In the genomic region with DNA sequence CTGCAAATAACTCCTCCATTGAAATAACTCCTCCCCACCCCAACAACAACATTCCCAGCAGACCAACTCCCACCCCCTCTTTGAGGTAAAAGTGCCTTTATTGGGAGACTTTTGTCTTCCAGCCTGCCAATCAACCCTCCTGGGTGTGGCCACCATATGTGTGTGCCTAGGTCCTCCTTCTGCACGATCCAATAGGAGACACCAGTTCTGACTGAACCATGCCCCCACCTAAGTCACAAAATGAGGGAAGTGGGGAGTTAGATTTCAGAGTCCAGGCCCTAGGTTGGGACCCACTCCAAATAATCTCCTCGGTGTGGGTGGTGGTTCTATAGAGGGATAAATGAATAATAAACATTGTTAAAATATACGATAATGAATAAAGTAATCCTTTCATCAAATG, we compare ENCODE assay signal across 14 cellular contexts. TPM values are rescaled to one million over a fixed set of nuclear protein-coding genes. Genes with fewer than 3 reads are reported as not detected.
DNase-seq lines count a peak whose midpoint lies in the region; ATAC-seq lines count a peak whose summit lies in the region.
"Had no signal": no experiment of that assay in that cellular context is flagged by ENCODE, and none has a peak within 500 bp of the region (broad histone marks: within the 10 kb centered on the region; RNA-seq: fewer than 3 reads in every experiment).

No MANE protein-coding gene starts in this region.

- no peak overlapping the region for H3K4me3 Mint-ChIP-seq in T-helper 2 cell treated with Interferon-gamma antibody and Interleukin-4, amounts not matched to agents 5 μg/mL and 100 μg/mL, for 36 hours
- peak overlapping the region in 1 of 8 donors; percentile 85 for H3K4me3 Mint-ChIP-seq in naive B cell

- peaks cover 38% of the 10 kb centered on the region for H3K36me3 Mint-ChIP-seq in T-helper 2 cell treated with Interferon-gamma antibody and Interleukin-4, amounts not matched to agents 5 μg/mL and 100 μg/mL, for 36 hours (ENCODE audit: low read depth)
- peaks cover 0 to 25% of the 10 kb centered on the region in 2 donors for H3K36me3 Mint-ChIP-seq in naive B cell

- no peaks in the 10 kb centered on the region for H3K27me3 Mint-ChIP-seq in T-helper 2 cell treated with Interferon-gamma antibody and Interleukin-4, amounts not matched to agents 5 μg/mL and 100 μg/mL, for 36 hours (ENCODE audit: low read depth)
- no peaks in the 10 kb centered on the region for H3K27me3 Mint-ChIP-seq in naive B cell
- H3K27me3 Mint-ChIP-seq: IgD-negative memory B cell had no signal

- no peaks in the 10 kb centered on the region for H3K9me3 Mint-ChIP-seq in T-helper 2 cell treated with Interferon-gamma antibody and Interleukin-4, amounts not matched to agents 5 μg/mL and 100 μg/mL, for 36 hours
- H3K9me3 Mint-ChIP-seq in naive B cell, result peaks cover 0 to 5% (median 0%) of the 10 kb centered on the region in 7 donors
- H3K9me3 Mint-ChIP-seq: IgD-negative memory B cell had no signal

- H3K27ac Mint-ChIP-seq in T-helper 2 cell treated with Interferon-gamma antibody and Interleukin-4, amounts not matched to agents 5 μg/mL and 100 μg/mL, for 36 hours, result peak overlapping the region; percentile 8
- peak overlapping the region in 5 of 6 donors; percentile 33 to 81 (median 56) for H3K27ac Mint-ChIP-seq in naive B cell

- DNase-seq in T-helper 2 cell treated with Interferon-gamma antibody and Interleukin-4, amounts not matched to agents 5 μg/mL and 100 μg/mL, for 36 hours (ENCODE audit: low spot score), result no peak
- DNase-seq in T-helper 2 cell, result no peak
- DNase-seq in SK-MEL-5 (ENCODE audit: low read depth, low spot score), result peak; percentile 46
- no peak for DNase-seq in naive B cell
- DNase-seq in D341Med (ENCODE audit: low spot score), result no peak
- no peak for DNase-seq in stimulated activated CD4-positive, alpha-beta T cell treated with anti-CD3 and anti-CD28 coated beads, Interleukin-2, amount 100 ng/mL, for 24 hours
- DNase-seq: ACHN, activated T-cell treated with anti-CD3 and anti-CD28 coated beads for 4 hours, COR-L47, GOT3, left cardiac atrium, NCI-H1436, NCI-H510A had no signal

- no peak for ATAC-seq in naive B cell (ENCODE audit: low read depth in 2 of 2)
- ATAC-seq: left cardiac atrium had no signal

- in situ Hi-C loops in SK-MEL-5 (cut with HindIII; ENCODE audit: low pct_unique_long_range_greater_than_20kb, low sequenced_read_pairs), result no loop called here

- H3K4me1 Mint-ChIP-seq in T-helper 2 cell treated with Interferon-gamma antibody and Interleukin-4, amounts not matched to agents 5 μg/mL and 100 μg/mL, for 36 hours (ENCODE audit: low read depth), result peaks cover 20% of the 10 kb centered on the region
- peaks cover 20 to 29% (median 26%) of the 10 kb centered on the region in 3 donors for H3K4me1 Mint-ChIP-seq in naive B cell

RNA-seq across cellular contexts. Expression of gene PLP2, which starts 3.0 kb away (rescaled TPM):
- total RNA-seq in SK-MEL-5 (2014; rRNA removed; shearing (Covaris generic)), result 8.1 and 9.1 TPM in 2 replicates
- 14.3 and 14.8 TPM in 2 replicates for polyA plus RNA-seq in SK-MEL-5 (2015; cell fraction: cytosol; rRNA removed)
- 0.60 and 1.9 TPM in 2 replicates for polyA plus RNA-seq in SK-MEL-5 (2015; cell fraction: nucleus; rRNA removed)
- 100 to 1,000 TPM; 110 to 208 (median 153) TPM for polyA plus RNA-seq in naive B cell (ENCODE audit: low read depth in 6 of 6)

RNA-seq across cellular contexts. Expression of gene PRICKLE3, which starts 11.4 kb away (rescaled TPM):
- total RNA-seq in SK-MEL-5 (2014; rRNA removed; shearing (Covaris generic)), result 21.1 and 24.8 TPM in 2 replicates
- 63.7 TPM in 2 replicates for polyA plus RNA-seq in SK-MEL-5 (2015; cell fraction: cytosol; rRNA removed)
- 91.5 and 98.1 TPM in 2 replicates for polyA plus RNA-seq in SK-MEL-5 (2015; cell fraction: nucleus; rRNA removed)
- polyA plus RNA-seq in naive B cell (ENCODE audit: low read depth in 6 of 6), result 1 to 10 TPM in 5 of 6 donors, not detected in 1; 3.6 to 8.6 (median 5.4) TPM

RNA-seq across cellular contexts. Expression of gene MAGIX, which starts 12.2 kb away (rescaled TPM):
- 1.4 and 2.6 TPM in 2 replicates for total RNA-seq in SK-MEL-5 (2014; rRNA removed; shearing (Covaris generic))
- polyA plus RNA-seq in SK-MEL-5 (2015; cell fraction: cytosol; rRNA removed), result 2.7 and 3.5 TPM in 2 replicates
- polyA plus RNA-seq in SK-MEL-5 (2015; cell fraction: nucleus; rRNA removed), result 1.3 and 2.1 TPM in 2 replicates
- polyA plus RNA-seq in naive B cell (ENCODE audit: low read depth in 6 of 6), result under 1 TPM in 5 of 6 donors, not detected in 1; 0.18 to 0.96 (median 0.35) TPM

RNA-seq across cellular contexts. Expression of gene SYP, which starts 25.3 kb away (rescaled TPM):
- 72.1 and 73.0 TPM in 2 replicates for total RNA-seq in SK-MEL-5 (2014; rRNA removed; shearing (Covaris generic))
- polyA plus RNA-seq in SK-MEL-5 (2015; cell fraction: cytosol; rRNA removed), result 66.0 and 67.0 TPM in 2 replicates
- 23.0 and 28.5 TPM in 2 replicates for polyA plus RNA-seq in SK-MEL-5 (2015; cell fraction: nucleus; rRNA removed)
- 1 to 10 TPM in 1 of 6 donors, under 1 TPM in 4, not detected in 1; 0.15 to 1.3 (median 0.47) TPM for polyA plus RNA-seq in naive B cell (ENCODE audit: low read depth in 6 of 6)

RNA-seq across cellular contexts. Expression of gene GPKOW, which starts 51.2 kb away (rescaled TPM):
- 29.0 and 31.2 TPM in 2 replicates for total RNA-seq in SK-MEL-5 (2014; rRNA removed; shearing (Covaris generic))
- polyA plus RNA-seq in SK-MEL-5 (2015; cell fraction: cytosol; rRNA removed), result 27.9 and 30.9 TPM in 2 replicates
- 8.4 and 12.3 TPM in 2 replicates for polyA plus RNA-seq in SK-MEL-5 (2015; cell fraction: nucleus; rRNA removed)
- polyA plus RNA-seq in naive B cell (ENCODE audit: low read depth in 6 of 6), result 10 to 100 TPM; 17.9 to 33.9 (median 22.0) TPM
